22 cellular contexts compared by ENCODE assay signal in the genomic region with DNA sequence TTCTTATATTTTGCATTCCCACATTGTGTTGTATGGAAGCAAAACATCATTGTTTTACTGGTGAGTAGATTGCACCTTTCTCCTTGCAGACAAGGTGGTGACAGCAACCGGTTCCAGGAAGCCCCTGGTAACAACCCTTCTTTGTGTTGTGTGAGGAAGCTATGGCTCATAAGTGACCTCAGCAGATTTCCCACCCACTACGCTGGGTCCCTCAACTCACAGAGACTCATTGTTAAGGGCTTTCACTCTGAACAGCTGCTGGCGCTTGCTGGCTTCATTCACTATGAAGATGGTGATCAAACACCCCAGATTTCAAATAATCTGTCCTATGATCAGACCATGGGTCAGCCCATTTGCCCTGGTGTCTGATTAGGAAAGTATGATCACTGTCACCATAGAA. TPM values are rescaled to one million over a fixed set of nuclear protein-coding genes. Genes with fewer than 3 reads are reported as not detected.
DNase-seq lines count a peak whose midpoint lies in the region; ATAC-seq and TF ChIP-seq lines count a peak whose summit lies in the region.
"Had no signal": no experiment of that assay in that cellular context is flagged by ENCODE, and none has a peak within 500 bp of the region (broad histone marks: within the 10 kb centered on the region; RNA-seq: fewer than 3 reads in every experiment).

No MANE protein-coding gene starts in this region.

- ATAC-seq in activated naive CD8-positive, alpha-beta T cell treated with anti-CD3 and anti-CD28 coated beads, Interleukin-2, amount 50 U/mL, for 24 hours, result peak; percentile 86
- ATAC-seq in body of pancreas (no peak), HG03460 (IDR thresholded peaks at IDR 0.05; ENCODE audit: unreplicated experiment) (no peak)
- ATAC-seq: left lobe of liver; naive thymus-derived CD8-positive, alpha-beta T cell had no signal

- no peaks in the 10 kb centered on the region for H3K27me3 ChIP-seq in body of pancreas
- H3K27me3 ChIP-seq: colonic mucosa, Peyer's patch, SJSA1 had no signal

- H3K4me1 Mint-ChIP-seq in activated naive CD8-positive, alpha-beta T cell treated with anti-CD3 and anti-CD28 coated beads, Interleukin-2, amount 50 U/mL, for 24 hours, result peaks cover 7% of the 10 kb centered on the region
- H3K4me1 Mint-ChIP-seq in activated naive CD8-positive, alpha-beta T cell treated with anti-CD3 and anti-CD28 coated beads for 36 hours, result peaks cover 19% of the 10 kb centered on the region
- H3K4me1 Mint-ChIP-seq: brain, endodermal cell had no signal

- H3K27me3 Mint-ChIP-seq in activated naive CD8-positive, alpha-beta T cell treated with anti-CD3 and anti-CD28 coated beads, Interleukin-2, amount 50 U/mL, for 24 hours, result no peaks in the 10 kb centered on the region
- H3K27me3 Mint-ChIP-seq in activated naive CD8-positive, alpha-beta T cell treated with anti-CD3 and anti-CD28 coated beads for 36 hours, result no peaks in the 10 kb centered on the region
- H3K27me3 Mint-ChIP-seq: CD4-positive, alpha-beta memory T cell; naive thymus-derived CD8-positive, alpha-beta T cell had no signal

- no peak for TF ChIP-seq CTCF in body of pancreas (IDR thresholded peaks at IDR 0.05)

- DNase-seq in activated naive CD8-positive, alpha-beta T cell treated with anti-CD3 and anti-CD28 coated beads, Interleukin-2, amount 50 U/mL, for 24 hours, result peak; percentile 16
- DNase-seq in activated naive CD8-positive, alpha-beta T cell treated with anti-CD3 and anti-CD28 coated beads for 36 hours, result no peak
- DNase-seq in SW480 (ENCODE audit: low spot score) (peak; percentile 18), head of caudate nucleus (peak in 34 of 42 donors; percentile 9 to 74 (median 42)), superior temporal gyrus (ENCODE audit: extremely low spot score) (peak; percentile 70), body of pancreas (no peak)
- DNase-seq: activated CD4-positive, alpha-beta T cell treated with anti-CD3 and anti-CD28 coated beads, Interleukin-2, amount 10 ng/mL, durations not matched to agents 7 days and 5 days; CD4-positive, alpha-beta memory T cell; colonic mucosa; endodermal cell; GF-D8; glutamatergic neuron; MG63; naive thymus-derived CD8-positive, alpha-beta T cell; NCI-H1436; NCI-H510A treated with DMSO at 0.1 percent for 48 hours; Peyer's patch had no signal

- no peak overlapping the region for H3K27ac Mint-ChIP-seq in activated naive CD8-positive, alpha-beta T cell treated with anti-CD3 and anti-CD28 coated beads, Interleukin-2, amount 50 U/mL, for 24 hours
- H3K27ac Mint-ChIP-seq in activated naive CD8-positive, alpha-beta T cell treated with anti-CD3 and anti-CD28 coated beads for 36 hours, result no peak overlapping the region
- H3K27ac Mint-ChIP-seq: activated CD4-positive, alpha-beta T cell treated with anti-CD3 and anti-CD28 coated beads, Interleukin-2, amount 10 ng/mL, durations not matched to agents 7 days and 5 days; brain; endodermal cell; T-helper 1 cell treated with Interleukin-12 subunit alpha and Interleukin-12 subunit beta and Interleukin-4 antibody, amounts not matched to agents 30 μg/mL and 1 μg/mL, for 36 hours had no signal

- no peaks in the 10 kb centered on the region for H3K9me3 ChIP-seq in body of pancreas
- H3K9me3 ChIP-seq: colonic mucosa, MG63, Peyer's patch, SJSA1 had no signal

- H3K4me3 ChIP-seq in body of pancreas, result no peak overlapping the region
- H3K4me3 ChIP-seq: colonic mucosa, MG63, Peyer's patch, SJSA1 had no signal

- TF ChIP-seq POLR2A in body of pancreas (IDR thresholded peaks at IDR 0.05), result no peak

- intact Hi-C loops in head of caudate nucleus (cut with DNase I), result no loop called here
- intact Hi-C loops in body of pancreas (cut with DNase I), result no loop called here

- 75 to 82% methylated on average over 3 of the region's 3 CpGs for WGBS in body of pancreas, 2 donors

- no peaks in the 10 kb centered on the region for H3K36me3 ChIP-seq in body of pancreas (replicated peaks in 1 of 2; ENCODE audit: insufficient read depth in 1 of 2, low read depth in 2 of 2)
- H3K36me3 ChIP-seq: colonic mucosa, MG63, Peyer's patch, SJSA1 had no signal

- no peaks in the 10 kb centered on the region for H3K36me3 Mint-ChIP-seq in activated naive CD8-positive, alpha-beta T cell treated with anti-CD3 and anti-CD28 coated beads, Interleukin-2, amount 50 U/mL, for 24 hours (ENCODE audit: low read depth)
- no peaks in the 10 kb centered on the region for H3K36me3 Mint-ChIP-seq in activated naive CD8-positive, alpha-beta T cell treated with anti-CD3 and anti-CD28 coated beads for 36 hours
- H3K36me3 Mint-ChIP-seq: brain had no signal

- H3K4me1 ChIP-seq in body of pancreas, result no peaks in the 10 kb centered on the region
- H3K4me1 ChIP-seq: colonic mucosa, Peyer's patch, SJSA1 had no signal

- H3K4me3 Mint-ChIP-seq in activated naive CD8-positive, alpha-beta T cell treated with anti-CD3 and anti-CD28 coated beads, Interleukin-2, amount 50 U/mL, for 24 hours, result no peak overlapping the region
- H3K4me3 Mint-ChIP-seq in activated naive CD8-positive, alpha-beta T cell treated with anti-CD3 and anti-CD28 coated beads for 36 hours, result no peak overlapping the region
- H3K4me3 Mint-ChIP-seq: activated CD4-positive, alpha-beta T cell treated with anti-CD3 and anti-CD28 coated beads, Interleukin-2, amount 10 ng/mL, durations not matched to agents 7 days and 5 days; brain; CD4-positive, alpha-beta memory T cell; endodermal cell; naive thymus-derived CD8-positive, alpha-beta T cell; T-helper 1 cell treated with Interleukin-12 subunit alpha and Interleukin-12 subunit beta and Interleukin-4 antibody, amounts not matched to agents 30 μg/mL and 1 μg/mL, for 36 hours had no signal

- H3K9me3 Mint-ChIP-seq in activated naive CD8-positive, alpha-beta T cell treated with anti-CD3 and anti-CD28 coated beads, Interleukin-2, amount 50 U/mL, for 24 hours, result no peaks in the 10 kb centered on the region
- H3K9me3 Mint-ChIP-seq in activated naive CD8-positive, alpha-beta T cell treated with anti-CD3 and anti-CD28 coated beads for 36 hours, result no peaks in the 10 kb centered on the region
- H3K9me3 Mint-ChIP-seq: activated CD4-positive, alpha-beta T cell treated with anti-CD3 and anti-CD28 coated beads, Interleukin-2, amount 10 ng/mL, durations not matched to agents 7 days and 5 days; naive thymus-derived CD8-positive, alpha-beta T cell; T-helper 1 cell treated with Interleukin-12 subunit alpha and Interleukin-12 subunit beta and Interleukin-4 antibody, amounts not matched to agents 30 μg/mL and 1 μg/mL, for 36 hours had no signal

- H3K27ac ChIP-seq in body of pancreas, result no peak overlapping the region
- H3K27ac ChIP-seq: colonic mucosa, Peyer's patch, SJSA1 had no signal

RNA-seq across cellular contexts. Expression of a gene that starts 53.4 kb away (rescaled TPM):
- total RNA-seq in activated naive CD8-positive, alpha-beta T cell treated with anti-CD3 and anti-CD28 coated beads for 36 hours, result 100 to 1,000 TPM; 384 to 391 TPM
- total RNA-seq in body of pancreas, result 10 to 100 TPM in 1 of 2 donors, 1 to 10 TPM in 1; 8.0 to 15.5 TPM

RNA-seq across cellular contexts. Expression of a gene that starts 57.3 kb away (rescaled TPM):
- 10 to 100 TPM in 1 of 2 experiments, 1 to 10 TPM in 1; 9.4 to 14.5 TPM for total RNA-seq in activated naive CD8-positive, alpha-beta T cell treated with anti-CD3 and anti-CD28 coated beads for 36 hours
- total RNA-seq in body of pancreas, result 1 to 10 TPM; 4.6 to 8.6 TPM

Comparison
In these comparisons a context has a peak if more than half of its experiments do, and no peak if none do; other contexts are left out.
1. DNase-seq: peak in activated naive CD8-positive, alpha-beta T cell treated with anti-CD3 and anti-CD28 coated beads, Interleukin-2, amount 50 U/mL, for 24 hours (single experiment), SW480 (single experiment), head of caudate nucleus (34 of 42) and superior temporal gyrus (single experiment); none in activated naive CD8-positive, alpha-beta T cell treated with anti-CD3 and anti-CD28 coated beads for 36 hours (single experiment) and body of pancreas (0 of 4).
2. RNA of a gene that starts 53.4 kb away (total RNA-seq): 384 to 391 TPM in activated naive CD8-positive, alpha-beta T cell treated with anti-CD3 and anti-CD28 coated beads for 36 hours; 8.0 to 15.5 TPM in body of pancreas; every median in the first group is over 10 times any median in the second.